15 cellular contexts compared by ENCODE assay signal in genomic region chr14:101449114-101449513, GRCh38.
"Had no signal": no experiment of that assay in that cellular context is flagged by ENCODE, and none has a peak within 500 bp of the region (broad histone marks: within the 10 kb centered on the region; RNA-seq: fewer than 3 reads in every experiment).

No MANE protein-coding gene starts in this region.

- H3K27me3 ChIP-seq: gastrocnemius medialis had no signal

- H3K9me3 ChIP-seq: gastrocnemius medialis, stomach, thoracic aorta had no signal

- H3K4me3 ChIP-seq: gastrocnemius medialis, stomach, thoracic aorta had no signal

- ATAC-seq: activated CD4-positive, alpha-beta T cell treated with anti-CD3 and anti-CD28 coated beads for 36 hours; activated CD8-positive, alpha-beta T cell treated with anti-CD3 and anti-CD28 coated beads for 36 hours; gastrocnemius medialis; left ventricle myocardium superior had no signal

- H3K4me1 ChIP-seq: gastrocnemius medialis, stomach had no signal

- H3K27ac ChIP-seq: epithelial cell of prostate, gastrocnemius medialis, stomach, thoracic aorta, WERI-Rb-1 had no signal

- DNase-seq: activated CD4-positive, alpha-beta T cell treated with anti-CD3 and anti-CD28 coated beads for 36 hours; activated CD8-positive, alpha-beta T cell treated with anti-CD3 and anti-CD28 coated beads for 36 hours; activated naive CD4-positive, alpha-beta T cell treated with anti-CD3 and anti-CD28 coated beads, Interleukin-2, amount 10 ng/mL, durations not matched to agents 7 days and 5 days; activated T-cell treated with anti-CD3 and anti-CD28 coated beads for 4 hours; cortex of kidney; effector CD8-positive, alpha-beta T cell; gastrocnemius medialis; kidney; left ventricle myocardium superior; stimulated activated CD4-positive, alpha-beta T cell treated with anti-CD3 and anti-CD28 coated beads, Interleukin-15, amount 100 ng/mL, for 24 hours; stimulated activated CD4-positive, alpha-beta T cell treated with anti-CD3 and anti-CD28 coated beads, Interleukin-4, amount 100 ng/mL, for 4 hours; stomach; WERI-Rb-1 had no signal

- H3K36me3 ChIP-seq: gastrocnemius medialis, stomach, thoracic aorta, WERI-Rb-1 had no signal
